Comparison of ENCODE assay signal across 18 cellular contexts in the genomic region with DNA sequence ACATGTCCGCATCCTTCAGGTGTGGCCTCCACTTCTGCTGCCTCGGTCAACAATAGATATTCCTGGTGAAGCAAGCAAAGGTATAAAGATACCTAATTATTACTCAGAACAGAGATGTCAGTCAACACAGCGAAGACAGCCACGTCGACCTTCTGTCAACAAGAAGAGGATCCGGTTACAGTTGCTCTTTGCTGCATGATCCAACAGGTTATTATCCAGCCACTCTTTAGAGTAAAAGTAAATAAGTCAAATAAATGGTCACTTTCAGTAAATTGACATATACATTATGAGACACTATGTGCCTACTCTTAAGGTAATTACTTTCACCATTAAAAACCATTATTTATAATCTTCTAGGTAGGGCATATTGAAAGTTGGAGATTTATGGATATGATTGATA.
DNase-seq lines count a peak whose midpoint lies in the region; ATAC-seq and TF ChIP-seq lines count a peak whose summit lies in the region.
"Had no signal": no experiment of that assay in that cellular context is flagged by ENCODE, and none has a peak within 500 bp of the region (broad histone marks: within the 10 kb centered on the region; RNA-seq: fewer than 3 reads in every experiment).

No MANE protein-coding gene starts in this region.

- DNase-seq in HEK293T (ENCODE audit: extremely low spot score) (no peak), NCI-H187 (lab: John Stamatoyannopoulos, UW) (peak; percentile 15 to 37), NCI-H345 (lab: John Stamatoyannopoulos, UW) (peak; percentile 89), SK-N-MC (ENCODE audit: low read depth, low spot score) (no peak), G401 (ENCODE audit: low spot score) (no peak), immature natural killer cell (no peak), occipital lobe (lab: John Stamatoyannopoulos, UW) (no peak)
- DNase-seq: activated CD4-positive, alpha-beta T cell treated with anti-CD3 and anti-CD28 coated beads, Interleukin-2, amount 10 ng/mL, durations not matched to agents 7 days and 5 days; activated CD8-positive, alpha-beta memory T cell treated with anti-CD3 and anti-CD28 coated beads, Interleukin-2, amount 50 U/mL, for 48 hours; activated effector memory CD4-positive, alpha-beta T cell treated with Interleukin-2 at 50 U/mL for 16 hours; activated naive CD8-positive, alpha-beta T cell treated with anti-CD3 and anti-CD28 coated beads, Interleukin-2, amount 50 U/mL, for 24 hours; CD8-positive, alpha-beta T cell; GOT3; NCI-H1048; SIG-M5 had no signal

- CTCF ChIA-PET in HEK293T (lab: Yijun Ruan, JAX): no interaction called here

- no peak for ATAC-seq in HG03439 (IDR thresholded peaks at IDR 0.05; ENCODE audit: unreplicated experiment)
- ATAC-seq: activated naive CD8-positive, alpha-beta T cell treated with anti-CD3 and anti-CD28 coated beads, Interleukin-2, amount 50 U/mL, for 24 hours; CD8-positive, alpha-beta T cell had no signal

- H3K4me3 ChIP-seq in SK-N-MC: peak overlapping the region; percentile 52
- H3K4me3 ChIP-seq: coronary artery, suprapubic skin had no signal

- peaks cover 0 to 4% (median 3%) of the 10 kb centered on the region in 3 donors for H3K27me3 Mint-ChIP-seq in immature natural killer cell (ENCODE audit: low read depth in 3 of 3)
- H3K27me3 Mint-ChIP-seq: activated CD4-positive, alpha-beta T cell treated with anti-CD3 and anti-CD28 coated beads, Interleukin-2, amount 10 ng/mL, durations not matched to agents 7 days and 5 days; activated naive CD8-positive, alpha-beta T cell treated with anti-CD3 and anti-CD28 coated beads, Interleukin-2, amount 50 U/mL, for 24 hours had no signal

- no peak overlapping the region; the same call in 1 of the 2 replicates for H3K27ac ChIP-seq in SK-N-MC
- H3K27ac ChIP-seq: coronary artery, suprapubic skin had no signal

- no peaks in the 10 kb centered on the region for H3K9me3 ChIP-seq in SK-N-MC (ENCODE audit: low read depth, low read length)
- H3K9me3 ChIP-seq: suprapubic skin had no signal

- H3K4me3 Mint-ChIP-seq in immature natural killer cell: no peak overlapping the region
- H3K4me3 Mint-ChIP-seq: activated CD4-positive, alpha-beta T cell treated with anti-CD3 and anti-CD28 coated beads, Interleukin-2, amount 10 ng/mL, durations not matched to agents 7 days and 5 days; activated naive CD8-positive, alpha-beta T cell treated with anti-CD3 and anti-CD28 coated beads, Interleukin-2, amount 50 U/mL, for 24 hours; CD8-positive, alpha-beta T cell had no signal

- H3K4me1 Mint-ChIP-seq in immature natural killer cell: no peaks in the 10 kb centered on the region
- H3K4me1 Mint-ChIP-seq: activated CD4-positive, alpha-beta T cell treated with anti-CD3 and anti-CD28 coated beads, Interleukin-2, amount 10 ng/mL, durations not matched to agents 7 days and 5 days; activated naive CD8-positive, alpha-beta T cell treated with anti-CD3 and anti-CD28 coated beads, Interleukin-2, amount 50 U/mL, for 24 hours had no signal

- H3K9me3 Mint-ChIP-seq in immature natural killer cell: peaks cover 0 to 4% (median 2%) of the 10 kb centered on the region in 6 donors
- H3K9me3 Mint-ChIP-seq: activated CD4-positive, alpha-beta T cell treated with anti-CD3 and anti-CD28 coated beads, Interleukin-2, amount 10 ng/mL, durations not matched to agents 7 days and 5 days; activated naive CD8-positive, alpha-beta T cell treated with anti-CD3 and anti-CD28 coated beads, Interleukin-2, amount 50 U/mL, for 24 hours had no signal

- H3K27ac Mint-ChIP-seq in immature natural killer cell: no peak overlapping the region
- H3K27ac Mint-ChIP-seq: activated CD4-positive, alpha-beta T cell treated with anti-CD3 and anti-CD28 coated beads, Interleukin-2, amount 10 ng/mL, durations not matched to agents 7 days and 5 days; activated naive CD8-positive, alpha-beta T cell treated with anti-CD3 and anti-CD28 coated beads, Interleukin-2, amount 50 U/mL, for 24 hours; CD8-positive, alpha-beta T cell had no signal

- no peaks in the 10 kb centered on the region for H3K36me3 ChIP-seq in SK-N-MC (ENCODE audit: insufficient read depth, low read length)
- H3K36me3 ChIP-seq: suprapubic skin had no signal

- POLR2A ChIA-PET in HEK293T (lab: Yijun Ruan, JAX): no interaction called here

- no peak overlapping the region for H3K9ac ChIP-seq in SK-N-MC (ENCODE audit: insufficient read length)

- H3K36me3 Mint-ChIP-seq in immature natural killer cell: no peaks in the 10 kb centered on the region
- H3K36me3 Mint-ChIP-seq: CD8-positive, alpha-beta T cell had no signal

- in situ Hi-C loops in G401 (cut with HindIII; ENCODE audit: low sequenced_read_pairs): no loop called here

TF ChIP-seq in HEK293T, 16 proteins besides CTCF, POLR2A, EP300 and RAD21:
- TF ChIP-seq, protein P1, sequence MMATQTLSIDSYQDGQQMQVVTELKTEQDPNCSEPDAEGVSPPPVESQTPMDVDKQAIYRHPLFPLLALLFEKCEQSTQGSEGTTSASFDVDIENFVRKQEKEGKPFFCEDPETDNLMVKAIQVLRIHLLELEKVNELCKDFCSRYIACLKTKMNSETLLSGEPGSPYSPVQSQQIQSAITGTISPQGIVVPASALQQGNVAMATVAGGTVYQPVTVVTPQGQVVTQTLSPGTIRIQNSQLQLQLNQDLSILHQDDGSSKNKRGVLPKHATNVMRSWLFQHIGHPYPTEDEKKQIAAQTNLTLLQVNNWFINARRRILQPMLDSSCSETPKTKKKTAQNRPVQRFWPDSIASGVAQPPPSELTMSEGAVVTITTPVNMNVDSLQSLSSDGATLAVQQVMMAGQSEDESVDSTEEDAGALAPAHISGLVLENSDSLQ (IDR thresholded peaks at IDR 0.05): peak; percentile 88
- peak; percentile 90 for TF ChIP-seq FOXA1 (IDR thresholded peaks at IDR 0.05)
- TF ChIP-seq ZNF384 (IDR thresholded peaks at IDR 0.05): no peak
- peak; percentile 65 for TF ChIP-seq CTBP1 (IDR thresholded peaks at IDR 0.05; ENCODE audit: borderline replicate concordance)

Comparison
In these comparisons a context has a peak if more than half of its experiments do, and no peak if none do; other contexts are left out.
1. DNase-seq: peak in NCI-H187 (2 of 2) and NCI-H345 (single experiment); none in HEK293T (single experiment), SK-N-MC (single experiment), G401 (single experiment), immature natural killer cell (0 of 3) and occipital lobe (single experiment).